In the genomic region with DNA sequence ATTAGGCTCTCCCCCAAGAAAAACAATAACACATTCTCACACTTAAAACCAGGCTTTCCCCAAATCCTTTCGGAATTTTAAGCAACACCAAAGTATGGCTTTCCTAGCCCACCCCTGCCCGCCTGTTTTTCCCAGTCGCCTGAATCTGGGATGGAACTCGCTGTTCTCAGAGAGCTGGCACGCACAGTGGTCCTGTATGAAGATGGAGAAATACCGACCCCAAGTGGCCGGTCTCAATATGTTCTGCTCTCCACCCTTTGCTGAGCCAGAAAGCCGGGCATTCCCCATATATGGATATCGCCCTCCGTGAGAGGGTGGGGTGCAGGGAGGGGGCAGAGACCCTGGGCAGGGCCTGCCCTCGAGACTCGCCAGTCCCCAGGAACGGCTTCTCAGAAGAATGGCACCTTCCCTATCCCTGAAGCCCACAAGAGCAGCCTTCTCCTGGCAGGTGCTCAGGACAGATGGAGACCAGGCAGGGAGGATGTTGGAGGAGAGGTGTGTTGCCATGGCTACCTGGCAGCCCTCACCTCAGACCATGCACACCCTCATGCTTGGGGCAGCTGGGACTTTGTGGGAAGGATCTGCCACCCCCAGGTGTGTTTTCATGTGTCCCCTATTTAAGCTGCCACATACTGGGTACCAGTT, we compare ENCODE assay signal across 8 cellular contexts. TPM values are rescaled to one million over a fixed set of nuclear protein-coding genes. Genes with fewer than 3 reads are reported as not detected.
DNase-seq lines count a peak whose midpoint lies in the region; ATAC-seq, FAIRE-seq and TF ChIP-seq lines count a peak whose summit lies in the region.

No MANE protein-coding gene starts in this region.

- no peaks in the 10 kb centered on the region for H3K9me3 ChIP-seq in colonic mucosa
- H3K9me3 ChIP-seq in testis = no peaks in the 10 kb centered on the region

- ATAC-seq in left lobe of liver (peak; percentile 12), GM21526 (IDR thresholded peaks at IDR 0.05; ENCODE audit: low FRiP score, unreplicated experiment) (no peak), GM18907 (IDR thresholded peaks at IDR 0.05; ENCODE audit: unreplicated experiment) (no peak)

- H3K4me3 ChIP-seq in colonic mucosa (no peak overlapping the region), testis (no peak overlapping the region)

- H3K4me1 ChIP-seq in colonic mucosa (no peaks in the 10 kb centered on the region), testis (peaks cover 4% of the 10 kb centered on the region)

- no peak overlapping the region for H3K27ac ChIP-seq in colonic mucosa
- no peak overlapping the region for H3K27ac ChIP-seq in testis

- DNase-seq in D341Med (ENCODE audit: low spot score) = peak; percentile 61
- peak; percentile 86 for DNase-seq in HTR-8/SVneo (ENCODE audit: insufficient read length, low spot score)
- peak; percentile 68 for DNase-seq in RPMI7951 (ENCODE audit: low read depth)
- DNase-seq in colonic mucosa = no peak
- no peak for DNase-seq in left lobe of liver (ENCODE audit: low spot score)
- peak; percentile 90 for DNase-seq in testis

- no peaks in the 10 kb centered on the region for H3K27me3 ChIP-seq in colonic mucosa
- H3K27me3 ChIP-seq in testis = no peaks in the 10 kb centered on the region

- H3K36me3 ChIP-seq in colonic mucosa (no peaks in the 10 kb centered on the region), testis (ENCODE audit: low read depth, missing control alignments) (no peaks in the 10 kb centered on the region)

- no peak for TF ChIP-seq POLR2A in testis (IDR thresholded peaks at IDR 0.05)

- H3K9ac ChIP-seq in colonic mucosa (ENCODE audit: low read depth in 2 of 2, low read length in 2 of 2) = no peak overlapping the region

- WGBS in testis, 2 donors = 20 to 46% methylated on average over 7 to 13 of the region's 13 CpGs

- TF ChIP-seq CTCF in colonic mucosa (IDR thresholded peaks at IDR 0.05) (peak; percentile 21), testis (IDR thresholded peaks at IDR 0.05) (peak; percentile 68 to 73 (median 69))

- FAIRE-seq in HTR-8/SVneo (lab: Jason Lieb, UNC) = peak; percentile 59

- intact Hi-C loops in colonic mucosa (cut with DNase I) (no loop called here), testis (cut with DNase I; ENCODE audit: low total_unique reads) (no loop called here)

RNA-seq across cellular contexts. Expression of a gene that starts 3.4 kb away (rescaled TPM):
- 0.10 and 0.36 TPM in 2 replicates for total RNA-seq in RPMI7951 (2014; rRNA removed; shearing (Covaris generic))
- total RNA-seq in colonic mucosa (10 to 100 TPM in 1 of 2 donors, under 1 TPM in 1; 0.22 to 18.8 TPM), left lobe of liver (not detected), testis (under 1 TPM; 0.74 to 0.87 TPM)
- polyA plus RNA-seq in testis (ENCODE audit: insufficient read depth, low read depth, low replicate concordance) = 0.91 TPM

RNA-seq across cellular contexts. Expression of a gene that starts 37.9 kb away (rescaled TPM):
- total RNA-seq in RPMI7951 (2014; rRNA removed; shearing (Covaris generic)) = 23.1 and 29.2 TPM in 2 replicates
- total RNA-seq in colonic mucosa = 100 to 1,000 TPM; 129 TPM
- 3.8 TPM for total RNA-seq in left lobe of liver
- 10 to 100 TPM; 35.3 to 37.5 TPM for total RNA-seq in testis
- polyA plus RNA-seq in testis (ENCODE audit: insufficient read depth, low read depth, low replicate concordance) = 29.7 TPM

Comparison
In these comparisons a context has a peak if more than half of its experiments do, and no peak if none do; other contexts are left out.
1. DNase-seq: peak in D341Med (single experiment), HTR-8/SVneo (single experiment), RPMI7951 (single experiment) and testis (single experiment); none in colonic mucosa (single experiment) and left lobe of liver (single experiment).